ENCODE assay signal across 10 cellular contexts in genomic region chr1:110686188-110686587, GRCh38. TPM values are rescaled to one million over a fixed set of nuclear protein-coding genes. Genes with fewer than 3 reads are reported as not detected.
DNase-seq lines count a peak whose midpoint lies in the region; TF ChIP-seq lines count a peak whose summit lies in the region.
"Had no signal": no experiment of that assay in that cellular context is flagged by ENCODE, and none has a peak within 500 bp of the region (broad histone marks: within the 10 kb centered on the region; RNA-seq: fewer than 3 reads in every experiment).

No MANE protein-coding gene starts in this region.

- in situ Hi-C loops in brain microvascular endothelial cell (cut with HindIII; ENCODE audit: low pct_ligation_motif_present, low sequenced_read_pairs), result no loop called here

- H3K9me3 Mint-ChIP-seq in CD14-positive monocyte, result peaks cover 0 to 2% (median 0%) of the 10 kb centered on the region in 7 donors
- H3K9me3 Mint-ChIP-seq: IgD-negative memory B cell had no signal

- no peaks in the 10 kb centered on the region for H3K36me3 ChIP-seq in DOHH2 (ENCODE audit: control insufficient read depth, low read length)
- no peaks in the 10 kb centered on the region for H3K36me3 ChIP-seq in OCI-LY1 (ENCODE audit: insufficient read depth, low read length)
- no peaks in the 10 kb centered on the region for H3K36me3 ChIP-seq in brain microvascular endothelial cell (replicated peaks)

- H3K4me2 ChIP-seq in DOHH2 (ENCODE audit: low read length) (no peak overlapping the region), OCI-LY1 (ENCODE audit: low read length) (no peak overlapping the region)

- H3K4me3 Mint-ChIP-seq in CD14-positive monocyte, result peak overlapping the region; percentile 16 to 50
- H3K4me3 Mint-ChIP-seq: IgD-negative memory B cell had no signal

- no peak overlapping the region for H3K27ac ChIP-seq in DOHH2 (ENCODE audit: low read depth, low read length)
- no peak overlapping the region for H3K27ac ChIP-seq in OCI-LY1 (ENCODE audit: low read depth, low read length, poor library complexity, severe bottlenecking)
- H3K27ac ChIP-seq in brain microvascular endothelial cell, result no peak overlapping the region

- H3K9me2 ChIP-seq in DOHH2 (replicated peaks; ENCODE audit: control insufficient read depth, low read length) (no peaks in the 10 kb centered on the region), OCI-LY1 (ENCODE audit: low read depth, low read length) (no peaks in the 10 kb centered on the region)

- H3K79me2 ChIP-seq in DOHH2 (ENCODE audit: control insufficient read depth, low read length) (no peaks in the 10 kb centered on the region), OCI-LY1 (ENCODE audit: insufficient read depth, low read length) (no peaks in the 10 kb centered on the region)

- H3K27me3 ChIP-seq in DOHH2 (ENCODE audit: control insufficient read depth, low read length), result no peaks in the 10 kb centered on the region
- H3K27me3 ChIP-seq in OCI-LY1 (ENCODE audit: insufficient read depth, low read length), result no peaks in the 10 kb centered on the region
- H3K27me3 ChIP-seq in brain microvascular endothelial cell (replicated peaks), result no peaks in the 10 kb centered on the region

- TF ChIP-seq CTCF in CD14-positive monocyte (IDR thresholded peaks at IDR 0.05) (peak; percentile 11), DOHH2 (IDR thresholded peaks at IDR 0.05; ENCODE audit: low read depth, low read length, poor library complexity, severe bottlenecking) (peak; percentile 31), OCI-LY1 (IDR thresholded peaks at IDR 0.05; ENCODE audit: low read length) (peak; percentile 29; the same call in 1 of the 2 replicates), brain microvascular endothelial cell (IDR thresholded peaks at IDR 0.05; ENCODE audit: low read depth, low read length, missing control alignments) (no peak)

- DNase-seq in CD14-positive monocyte (ENCODE audit: low spot score), result no peak
- DNase-seq in activated effector memory CD4-positive, alpha-beta T cell treated with anti-CD3 and anti-CD28 coated beads, Interleukin-2, amount 50 U/mL, for 16 hours, result peak; percentile 67
- no peak for DNase-seq in brain microvascular endothelial cell
- no peak for DNase-seq in NCI-H1694 treated with DMSO at 0.1 percent for 48 hours (lab: John Stamatoyannopoulos, UW)
- no peak for DNase-seq in COLO668 (lab: John Stamatoyannopoulos, UW; ENCODE audit: unreplicated experiment)
- DNase-seq: NCI-H1436 treated with DMSO at 0.1 percent for 48 hours, NCI-H524 treated with DMSO at 0.1 percent for 48 hours had no signal

- no peak overlapping the region for H3K9ac ChIP-seq in OCI-LY1 (ENCODE audit: low read length)

- H3F3A ChIP-seq in DOHH2 (ENCODE audit: control insufficient read depth, insufficient read depth) (no peaks in the 10 kb centered on the region), OCI-LY1 (ENCODE audit: insufficient read depth, low read length) (no peaks in the 10 kb centered on the region)

- H3K9me3 ChIP-seq in DOHH2 (ENCODE audit: control insufficient read depth, insufficient read depth, low read length) (no peaks in the 10 kb centered on the region), OCI-LY1 (ENCODE audit: low read length) (no peaks in the 10 kb centered on the region)

- H3K27ac Mint-ChIP-seq in CD14-positive monocyte, result no peak overlapping the region

- intact Hi-C loops in CD14-positive monocyte (cut with micrococcal nuclease), result no loop called here

- H3K4me1 Mint-ChIP-seq in CD14-positive monocyte, result peaks cover 48% of the 10 kb centered on the region

- H3K4me1 ChIP-seq in DOHH2 (ENCODE audit: control insufficient read depth, low read length), result no peaks in the 10 kb centered on the region
- no peaks in the 10 kb centered on the region for H3K4me1 ChIP-seq in OCI-LY1 (ENCODE audit: insufficient read depth, low read length, severe bottlenecking)

- H3K36me3 Mint-ChIP-seq in CD14-positive monocyte, result peaks cover 0 to 9% of the 10 kb centered on the region in 2 donors

- H4K20me1 ChIP-seq in DOHH2 (ENCODE audit: control insufficient read depth, insufficient read depth, low read depth, low read length) (no peaks in the 10 kb centered on the region), OCI-LY1 (ENCODE audit: insufficient read depth, low read length) (no peaks in the 10 kb centered on the region)

- H2AFZ ChIP-seq in OCI-LY1 (ENCODE audit: low read length), result no peak overlapping the region

- H3K4me3 ChIP-seq in DOHH2 (ENCODE audit: low read length) (no peak overlapping the region), OCI-LY1 (ENCODE audit: low read depth, low read length, poor library complexity, severe bottlenecking) (no peak overlapping the region), brain microvascular endothelial cell (ENCODE audit: low read depth, low read length) (no peak overlapping the region)

- peaks cover 0 to 2% (median 1%) of the 10 kb centered on the region in 3 donors for H3K27me3 Mint-ChIP-seq in CD14-positive monocyte (ENCODE audit: low read depth in 3 of 3)

RNA-seq across cellular contexts. Expression of gene KCNA3, which starts 11.4 kb away (rescaled TPM):
- polyA plus RNA-seq in CD14-positive monocyte, result 1 to 10 TPM; 5.6 to 7.7 TPM
